ENCODE assay signal across 9 cellular contexts in the genomic region with DNA sequence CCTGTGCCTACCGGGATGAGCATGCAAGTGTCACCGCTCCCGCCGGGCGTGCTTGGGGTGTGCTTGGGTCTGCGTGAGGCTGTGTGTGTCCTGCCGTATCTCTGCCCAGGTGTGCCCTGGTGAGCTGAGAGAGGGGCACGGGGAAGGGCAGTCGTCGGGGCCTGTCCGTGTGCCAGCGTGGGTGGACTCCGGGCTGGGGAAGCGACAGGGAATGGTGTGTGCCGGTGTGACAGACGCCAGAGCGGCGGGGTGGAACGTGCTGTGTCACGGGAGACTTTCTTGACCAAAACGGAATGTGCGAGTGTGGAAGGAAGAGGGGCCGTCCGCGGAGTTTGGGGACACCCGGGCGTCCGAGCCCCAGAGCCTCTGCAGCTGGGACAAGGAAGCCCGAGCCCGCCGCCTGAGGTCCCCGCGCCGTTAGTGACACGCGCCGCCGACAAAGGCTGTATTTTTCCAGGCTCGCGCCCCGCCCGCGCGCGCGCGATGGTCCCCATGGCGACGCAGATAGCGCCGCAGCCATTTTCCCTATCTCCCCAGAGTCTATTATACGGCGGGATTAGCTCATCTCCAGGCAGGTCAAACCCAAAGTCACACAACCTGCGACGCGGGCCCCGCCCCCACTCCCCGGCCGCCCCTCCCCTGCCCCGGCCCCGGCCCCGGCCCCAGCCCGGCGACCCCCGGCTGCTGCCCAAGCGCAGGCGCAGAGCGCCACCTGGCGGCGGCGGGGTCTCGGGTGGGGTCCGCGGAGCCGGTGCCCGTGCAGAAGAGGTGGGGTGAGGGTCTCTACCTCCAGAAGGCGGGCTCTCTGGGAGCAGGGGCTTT. TPM values are rescaled to one million over a fixed set of nuclear protein-coding genes. Genes with fewer than 3 reads are reported as not detected.
DNase-seq lines count a peak whose midpoint lies in the region; ATAC-seq, FAIRE-seq and TF ChIP-seq lines count a peak whose summit lies in the region.
"Had no signal": no experiment of that assay in that cellular context is flagged by ENCODE, and none has a peak within 500 bp of the region (broad histone marks: within the 10 kb centered on the region; RNA-seq: fewer than 3 reads in every experiment).

No MANE protein-coding gene starts in this region.

- TF ChIP-seq RAD21 in HepG2 (CRISPR knock-in tag; IDR thresholded peaks at IDR 0.05), result peak; percentile 61; the same call in 1 of the 2 replicates

- in situ Hi-C loops in HepG2 (cut with HindIII; ENCODE audit: extremely low pct_ligation_motif_present, low pct_unique_long_range_greater_than_20kb), result no loop called here

- FAIRE-seq in HepG2 (lab: Jason Lieb, UNC), result no peak
- FAIRE-seq: G401.6 had no signal

- ATAC-seq in HepG2 (peak; percentile 42), GM21360 (IDR thresholded peaks at IDR 0.05; ENCODE audit: unreplicated experiment) (no peak)

- H3K27ac ChIP-seq in HepG2 (ENCODE audit: extremely low read length, insufficient read depth, low read length), result no peak overlapping the region

- WGBS in HepG2 (ENCODE audit: low lambda C conversion rate), result 90% methylated on average over 52 of the region's 77 CpGs

- no TSS peak for BruUV-seq in HepG2 (replicated peaks; lab: Mats Ljungman, UMichigan)

- no peak overlapping the region for H3K4me3 ChIP-seq in HepG2 (replicated peaks in 1 of 3; ENCODE audit: insufficient read depth in 1 of 3, low read depth in 2 of 3, low read length in 3 of 3)

- TF ChIP-seq POLR2A in HepG2 (IDR thresholded peaks at IDR 0.05; ENCODE audit: insufficient read depth in 1 of 2, low read depth in 2 of 2, low read length in 2 of 2), result no peak

- H3K9ac ChIP-seq in HepG2 (ENCODE audit: insufficient read depth, low read depth, low read length), result no peak overlapping the region

- no peaks in the 10 kb centered on the region for H3K27me3 ChIP-seq in HepG2 (ENCODE audit: control insufficient read depth in 1 of 2, insufficient read depth in 2 of 2, low read length in 2 of 2)

- DNase-seq in SIG-M5 treated with dmso at 0.1 percent for 504 hours (lab: John Stamatoyannopoulos, UW; ENCODE audit: unreplicated experiment), result peak; percentile 34
- DNase-seq in SIG-M5 (lab: John Stamatoyannopoulos, UW), result no peak
- DNase-seq in NCI-H2196 (lab: John Stamatoyannopoulos, UW; ENCODE audit: unreplicated experiment), result peak; percentile 91
- DNase-seq in activated CD4-positive, CD25-positive, alpha-beta regulatory T cell (lab: John Stamatoyannopoulos, UW), result peak; percentile 39 to 53 (median 49)
- DNase-seq in central memory CD4-positive, alpha-beta T cell, result peak; percentile 54
- DNase-seq in HepG2 (ENCODE audit: low spot score), result no peak
- peak; percentile 64 for DNase-seq in stimulated activated CD4-positive, alpha-beta T cell treated with anti-CD3 and anti-CD28 coated beads, Interleukin-4, amount 100 ng/mL, for 24 hours

- CTCF ChIA-PET in HepG2 (lab: Yijun Ruan, JAX; ENCODE audit: low intra/inter-chr PET ratio, low total read pairs), result interaction anchor here (0.7 to 1.9 kb wide), 4 partner anchors 71 to 402 kb away, joined by 3 to 10 read pairs (median 6); no protein-coding TSS in a partner anchor

- TF ChIP-seq CTCF in HepG2 (CRISPR knock-in tag; IDR thresholded peaks at IDR 0.05), result peak; percentile 71

- H3K4me2 ChIP-seq in HepG2 (ENCODE audit: low read depth, low read length), result no peak overlapping the region

- peaks cover 14% of the 10 kb centered on the region for H3K4me1 ChIP-seq in HepG2 (ENCODE audit: insufficient read depth, low read length)

- TF ChIP-seq EP300 in HepG2 (IDR thresholded peaks at IDR 0.05; ENCODE audit: low read depth in 2 of 2, low read length in 2 of 2), result no peak
- no peak for TF ChIP-seq EP300 in HepG2 (CRISPR knock-in tag; IDR thresholded peaks at IDR 0.05; ENCODE audit: borderline replicate concordance)

- POLR2A ChIA-PET in HepG2 (lab: Yijun Ruan, JAX), result no interaction called here

- peaks cover 6% of the 10 kb centered on the region; the same call in 1 of the 2 replicates for H4K20me1 ChIP-seq in HepG2 (ENCODE audit: insufficient read depth, low read length)

- intact Hi-C loops in HepG2 (cut with micrococcal nuclease; ENCODE audit: unreplicated experiment), result loop anchor here (1.0 kb wide), 1 partner anchor 326 kb away; no protein-coding TSS in a partner anchor

- no peaks in the 10 kb centered on the region for H3K79me2 ChIP-seq in HepG2 (ENCODE audit: insufficient read depth, low read length)

- H3K36me3 ChIP-seq in HepG2 (replicated peaks in 1 of 2; ENCODE audit: control insufficient read depth in 1 of 2, insufficient read depth in 2 of 2, low read length in 2 of 2), result 0 out of 5 replicates have a peak, but pooled peaks cover 0 to 1% of the 10 kb centered on the region in 2 experiments

- no peak overlapping the region for H2AFZ ChIP-seq in HepG2 (ENCODE audit: low read length)

- H3K9me3 ChIP-seq in HepG2 (ENCODE audit: low read length), result no peaks in the 10 kb centered on the region

TF ChIP-seq in HepG2, 621 proteins besides CTCF, POLR2A, EP300 and RAD21 (continues in another document):
- no peak for TF ChIP-seq ETV5 (CRISPR knock-in tag; IDR thresholded peaks at IDR 0.05; ENCODE audit: borderline replicate concordance)
- no peak for TF ChIP-seq SRSF9 (IDR thresholded peaks at IDR 0.05; ENCODE audit: borderline replicate concordance, insufficient read depth, low read depth, low read length, poor library complexity, severe bottlenecking)
- TF ChIP-seq, protein P1, sequence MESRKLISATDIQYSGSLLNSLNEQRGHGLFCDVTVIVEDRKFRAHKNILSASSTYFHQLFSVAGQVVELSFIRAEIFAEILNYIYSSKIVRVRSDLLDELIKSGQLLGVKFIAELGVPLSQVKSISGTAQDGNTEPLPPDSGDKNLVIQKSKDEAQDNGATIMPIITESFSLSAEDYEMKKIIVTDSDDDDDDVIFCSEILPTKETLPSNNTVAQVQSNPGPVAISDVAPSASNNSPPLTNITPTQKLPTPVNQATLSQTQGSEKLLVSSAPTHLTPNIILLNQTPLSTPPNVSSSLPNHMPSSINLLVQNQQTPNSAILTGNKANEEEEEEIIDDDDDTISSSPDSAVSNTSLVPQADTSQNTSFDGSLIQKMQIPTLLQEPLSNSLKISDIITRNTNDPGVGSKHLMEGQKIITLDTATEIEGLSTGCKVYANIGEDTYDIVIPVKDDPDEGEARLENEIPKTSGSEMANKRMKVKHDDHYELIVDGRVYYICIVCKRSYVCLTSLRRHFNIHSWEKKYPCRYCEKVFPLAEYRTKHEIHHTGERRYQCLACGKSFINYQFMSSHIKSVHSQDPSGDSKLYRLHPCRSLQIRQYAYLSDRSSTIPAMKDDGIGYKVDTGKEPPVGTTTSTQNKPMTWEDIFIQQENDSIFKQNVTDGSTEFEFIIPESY (CRISPR knock-in tag; IDR thresholded peaks at IDR 0.05), result peak; percentile 56; the same call in 1 of the 2 replicates

RNA-seq across cellular contexts. Expression of a gene that starts 4.5 kb away (rescaled TPM):
- total RNA-seq in HepG2 (2016; rRNA removed; fragmentation: Illumina TruSeq; extraction: Trizol), result 4.7 and 6.2 TPM in 2 replicates
- 1.6 and 1.7 TPM in 2 replicates for total RNA-seq in HepG2 (2016; cell fraction: cytosol; rRNA removed; fragmentation: Illumina TruSeq; extraction: Trizol; ENCODE audit: low read depth)
- total RNA-seq in HepG2 (2016; cell fraction: insoluble cytoplasmic fraction; rRNA removed; fragmentation: Illumina TruSeq; extraction: Trizol), result 3.4 and 6.3 TPM in 2 replicates
- total RNA-seq in HepG2 (2016; cell fraction: membrane; rRNA removed; fragmentation: Illumina TruSeq; extraction: Trizol), result 4.7 and 5.3 TPM in 2 replicates
- total RNA-seq in HepG2 (2016; cell fraction: nucleus; rRNA removed; fragmentation: Illumina TruSeq; extraction: Trizol), result 5.3 and 7.2 TPM in 2 replicates
- 3.4 and 3.5 TPM in 2 replicates for polyA plus RNA-seq in HepG2 (2011; rRNA removed)
- polyA plus RNA-seq in HepG2 (2011; cell fraction: cytosol; rRNA removed), result 2.0 and 3.5 TPM in 2 replicates
- 9.7 and 17.3 TPM in 2 replicates for polyA plus RNA-seq in HepG2 (2011; cell fraction: nucleus; rRNA removed)
- 2.2 and 2.3 TPM in 2 replicates for polyA plus RNA-seq in HepG2 (2012)
- 1.4 and 2.2 TPM in 2 replicates for polyA plus RNA-seq in HepG2 (2016; cell fraction: cytosol; fragmentation: Illumina TruSeq; extraction: Trizol; ENCODE audit: low read depth)
- 9.5 and 11.1 TPM in 2 replicates for polyA plus RNA-seq in HepG2 (2016; cell fraction: insoluble cytoplasmic fraction; fragmentation: Illumina TruSeq; extraction: Trizol; ENCODE audit: low read depth)
- 4.3 and 4.5 TPM in 2 replicates for polyA plus RNA-seq in HepG2 (2016; cell fraction: membrane; fragmentation: Illumina TruSeq; extraction: Trizol; ENCODE audit: low read depth)
- 16.4 and 19.9 TPM in 2 replicates for polyA plus RNA-seq in HepG2 (2016; cell fraction: nucleus; fragmentation: Illumina TruSeq; extraction: Trizol; ENCODE audit: insufficient read depth, low read depth)
- 4.7 and 24.9 TPM in 2 replicates for polyA minus RNA-seq in HepG2 (2011; rRNA and poly(A)+ RNA removed; ENCODE audit: low replicate concordance)
- polyA minus RNA-seq in HepG2 (2011; cell fraction: cytosol; rRNA and poly(A)+ RNA removed), result 3.4 and 3.9 TPM in 2 replicates
- polyA minus RNA-seq in HepG2 (2011; cell fraction: nucleus; rRNA and poly(A)+ RNA removed), result 1.2 and 5.0 TPM in 2 replicates

RNA-seq across cellular contexts. Expression of a gene that starts 30.8 kb away (rescaled TPM):
- not detected in 2 replicates for total RNA-seq in HepG2 (2016; rRNA removed; fragmentation: Illumina TruSeq; extraction: Trizol)
- total RNA-seq in HepG2 (2016; cell fraction: cytosol; rRNA removed; fragmentation: Illumina TruSeq; extraction: Trizol; ENCODE audit: low read depth), result not detected in 2 replicates
- not detected in 2 replicates for total RNA-seq in HepG2 (2016; cell fraction: insoluble cytoplasmic fraction; rRNA removed; fragmentation: Illumina TruSeq; extraction: Trizol)
- total RNA-seq in HepG2 (2016; cell fraction: membrane; rRNA removed; fragmentation: Illumina TruSeq; extraction: Trizol), result not detected in 2 replicates
- total RNA-seq in HepG2 (2016; cell fraction: nucleus; rRNA removed; fragmentation: Illumina TruSeq; extraction: Trizol), result not detected in 2 replicates
- not detected in 2 replicates for polyA plus RNA-seq in HepG2 (2011; rRNA removed)
- not detected in 2 replicates for polyA plus RNA-seq in HepG2 (2011; cell fraction: cytosol; rRNA removed)
- not detected in 2 replicates for polyA plus RNA-seq in HepG2 (2011; cell fraction: nucleus; rRNA removed)
- not detected in 2 replicates for polyA plus RNA-seq in HepG2 (2012)
- polyA plus RNA-seq in HepG2 (2016; cell fraction: cytosol; fragmentation: Illumina TruSeq; extraction: Trizol; ENCODE audit: low read depth), result not detected in 2 replicates
- not detected in 2 replicates for polyA plus RNA-seq in HepG2 (2016; cell fraction: insoluble cytoplasmic fraction; fragmentation: Illumina TruSeq; extraction: Trizol; ENCODE audit: low read depth)
- not detected in 2 replicates for polyA plus RNA-seq in HepG2 (2016; cell fraction: membrane; fragmentation: Illumina TruSeq; extraction: Trizol; ENCODE audit: low read depth)
- not detected in 2 replicates for polyA plus RNA-seq in HepG2 (2016; cell fraction: nucleus; fragmentation: Illumina TruSeq; extraction: Trizol; ENCODE audit: insufficient read depth, low read depth)
- polyA minus RNA-seq in HepG2 (2011; rRNA and poly(A)+ RNA removed; ENCODE audit: low replicate concordance), result not detected in 2 replicates
- polyA minus RNA-seq in HepG2 (2011; cell fraction: cytosol; rRNA and poly(A)+ RNA removed), result not detected in 2 replicates
- not detected in 2 replicates for polyA minus RNA-seq in HepG2 (2011; cell fraction: nucleus; rRNA and poly(A)+ RNA removed)

Comparison
In these comparisons a context has a peak if more than half of its experiments do, and no peak if none do; other contexts are left out.
1. DNase-seq: peak in SIG-M5 treated with dmso at 0.1 percent for 504 hours (single experiment), NCI-H2196 (single experiment), activated CD4-positive, CD25-positive, alpha-beta regulatory T cell (4 of 4), central memory CD4-positive, alpha-beta T cell (single experiment) and stimulated activated CD4-positive, alpha-beta T cell treated with anti-CD3 and anti-CD28 coated beads, Interleukin-4, amount 100 ng/mL, for 24 hours (single experiment); none in SIG-M5 (single experiment) and HepG2 (single experiment).